11 cellular contexts compared by ENCODE assay signal in the genomic region with DNA sequence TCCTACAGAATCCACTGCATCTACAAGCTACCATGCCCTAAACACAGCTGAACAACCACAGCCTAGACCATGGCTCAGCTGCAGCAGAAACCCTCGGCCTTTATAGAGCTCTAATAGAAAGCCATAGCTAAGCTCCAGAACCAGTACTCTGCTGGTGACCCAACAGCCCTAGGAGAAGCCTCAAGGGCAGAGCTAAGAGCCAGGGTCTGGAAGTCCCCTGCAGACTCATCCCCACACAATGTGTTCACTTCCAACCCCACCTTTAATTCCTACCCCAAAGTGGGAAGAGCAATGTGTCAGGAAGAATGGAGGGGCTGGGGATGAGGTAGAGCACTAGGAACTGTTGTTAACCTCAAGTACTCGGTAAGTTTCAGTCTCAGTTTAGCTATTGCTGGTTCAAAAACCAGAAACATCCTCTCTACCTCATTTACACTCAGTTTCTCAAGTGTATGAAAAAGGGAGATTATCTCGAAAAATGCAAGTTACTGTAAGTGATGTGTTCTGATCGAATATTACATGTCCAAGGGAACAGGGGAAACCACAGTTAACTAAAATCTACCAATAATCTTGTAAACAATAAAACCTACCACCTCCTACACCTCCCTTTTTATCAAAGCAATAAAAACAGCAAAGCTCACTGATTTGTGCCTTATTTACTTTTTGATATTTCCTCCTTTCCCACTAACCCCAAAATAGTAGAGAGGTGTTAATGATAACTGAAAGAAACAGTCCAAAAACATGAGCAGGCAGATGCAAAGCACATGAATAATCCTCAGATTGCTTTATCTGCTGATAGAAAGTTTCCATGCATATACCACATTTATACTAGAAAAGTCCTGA. TPM values are rescaled to one million over a fixed set of nuclear protein-coding genes. Genes with fewer than 3 reads are reported as not detected.
DNase-seq lines count a peak whose midpoint lies in the region; ATAC-seq lines count a peak whose summit lies in the region.
"Had no signal": no experiment of that assay in that cellular context is flagged by ENCODE, and none has a peak within 500 bp of the region (broad histone marks: within the 10 kb centered on the region; RNA-seq: fewer than 3 reads in every experiment).

No MANE protein-coding gene starts in this region.

- H3K4me1 Mint-ChIP-seq in activated naive CD4-positive, alpha-beta T cell treated with anti-CD3 and anti-CD28 coated beads for 36 hours (ENCODE audit: low read depth), result peaks cover 38% of the 10 kb centered on the region
- peaks cover 15% of the 10 kb centered on the region for H3K4me1 Mint-ChIP-seq in stimulated activated memory B cell treated with anti-CD40 and anti-IgM and Interleukin-4, amounts not matched to agents 10 μg/mL and 1 μg/mL and 100 μg/mL, for 72 hours

- H3K27ac Mint-ChIP-seq in activated naive CD4-positive, alpha-beta T cell treated with anti-CD3 and anti-CD28 coated beads for 36 hours, result peak overlapping the region; percentile 93
- peak overlapping the region; percentile 55 for H3K27ac Mint-ChIP-seq in stimulated activated memory B cell treated with anti-CD40 and anti-IgM and Interleukin-4, amounts not matched to agents 10 μg/mL and 1 μg/mL and 100 μg/mL, for 72 hours
- H3K27ac Mint-ChIP-seq: type B pancreatic cell had no signal

- H3K4me3 Mint-ChIP-seq in activated naive CD4-positive, alpha-beta T cell treated with anti-CD3 and anti-CD28 coated beads for 36 hours, result peak overlapping the region; percentile 24
- no peak overlapping the region for H3K4me3 Mint-ChIP-seq in stimulated activated memory B cell treated with anti-CD40 and anti-IgM and Interleukin-4, amounts not matched to agents 10 μg/mL and 1 μg/mL and 100 μg/mL, for 72 hours
- H3K4me3 Mint-ChIP-seq: type B pancreatic cell had no signal

- ATAC-seq in HG02588 (IDR thresholded peaks at IDR 0.05; ENCODE audit: unreplicated experiment) (peak; percentile 80), HG03521 (IDR thresholded peaks at IDR 0.05; ENCODE audit: unreplicated experiment) (peak; percentile 86)
- peak; percentile 36 for ATAC-seq in stimulated activated memory B cell treated with anti-CD40 and anti-IgM and Interleukin-4, amounts not matched to agents 10 μg/mL and 1 μg/mL and 100 μg/mL, for 72 hours

- DNase-seq in activated naive CD4-positive, alpha-beta T cell treated with anti-CD3 and anti-CD28 coated beads for 36 hours, result peak; percentile 28
- no peak for DNase-seq in activated naive CD4-positive, alpha-beta T cell treated with anti-CD3 and anti-CD28 coated beads, Interleukin-2, amount 50 U/mL, for 16 hours
- DNase-seq in NCI-H226 (no peak), COR-L47 (lab: John Stamatoyannopoulos, UW) (no peak), amniotic stem cell (lab: John Stamatoyannopoulos, UW) (no peak)
- DNase-seq: central memory CD4-positive, alpha-beta T cell; WERI-Rb-1 had no signal

- H3K9me3 Mint-ChIP-seq in activated naive CD4-positive, alpha-beta T cell treated with anti-CD3 and anti-CD28 coated beads for 36 hours, result no peaks in the 10 kb centered on the region
- no peaks in the 10 kb centered on the region for H3K9me3 Mint-ChIP-seq in stimulated activated memory B cell treated with anti-CD40 and anti-IgM and Interleukin-4, amounts not matched to agents 10 μg/mL and 1 μg/mL and 100 μg/mL, for 72 hours
- H3K9me3 Mint-ChIP-seq: type B pancreatic cell had no signal

- intact Hi-C loops in activated naive CD4-positive, alpha-beta T cell treated with anti-CD3 and anti-CD28 coated beads for 36 hours (cut with micrococcal nuclease), result loop anchor here (1.0 to 5.0 kb wide), 7 partner anchors 11 to 412 kb away; a partner anchor contains a TSS

- peaks cover 54% of the 10 kb centered on the region for H3K36me3 Mint-ChIP-seq in activated naive CD4-positive, alpha-beta T cell treated with anti-CD3 and anti-CD28 coated beads for 36 hours (ENCODE audit: low read depth)
- H3K36me3 Mint-ChIP-seq in stimulated activated memory B cell treated with anti-CD40 and anti-IgM and Interleukin-4, amounts not matched to agents 10 μg/mL and 1 μg/mL and 100 μg/mL, for 72 hours, result peaks cover 58% of the 10 kb centered on the region

- H3K27me3 Mint-ChIP-seq in activated naive CD4-positive, alpha-beta T cell treated with anti-CD3 and anti-CD28 coated beads for 36 hours (ENCODE audit: low read depth), result no peaks in the 10 kb centered on the region
- no peaks in the 10 kb centered on the region for H3K27me3 Mint-ChIP-seq in stimulated activated memory B cell treated with anti-CD40 and anti-IgM and Interleukin-4, amounts not matched to agents 10 μg/mL and 1 μg/mL and 100 μg/mL, for 72 hours
- H3K27me3 Mint-ChIP-seq: type B pancreatic cell had no signal

- CTCF ChIA-PET in activated naive CD4-positive, alpha-beta T cell treated with anti-CD3 and anti-CD28 coated beads for 36 hours (lab: Charles Lee), result interaction anchor here (1.1 to 2.9 kb wide), 5 partner anchors 11 to 427 kb away, joined by 3 to 11 read pairs (median 4); no protein-coding TSS in a partner anchor

RNA-seq across cellular contexts. Expression of a gene that starts 36.2 kb away (rescaled TPM):
- total RNA-seq in activated naive CD4-positive, alpha-beta T cell treated with anti-CD3 and anti-CD28 coated beads for 36 hours, result 10 to 100 TPM; 28.6 to 31.5 TPM

Comparison
In these comparisons a context has a peak if more than half of its experiments do, and no peak if none do; other contexts are left out.
1. ATAC-seq: peak in every context shown above with its lines; median percentile 86 in HG03521; 80 in HG02588; 36 in stimulated activated memory B cell treated with anti-CD40 and anti-IgM and Interleukin-4, amounts not matched to agents 10 μg/mL and 1 μg/mL and 100 μg/mL, for 72 hours.